Comparison of ENCODE assay signal across 13 cellular contexts in genomic region chrX:1466232-1466661, GRCh38. TPM values are rescaled to one million over a fixed set of nuclear protein-coding genes. Genes with fewer than 3 reads are reported as not detected.
DNase-seq lines count a peak whose midpoint lies in the region; ATAC-seq and TF ChIP-seq lines count a peak whose summit lies in the region.
"Had no signal": no experiment of that assay in that cellular context is flagged by ENCODE, and none has a peak within 500 bp of the region (broad histone marks: within the 10 kb centered on the region; RNA-seq: fewer than 3 reads in every experiment).

No MANE protein-coding gene starts in this region.

- H3K4me3 ChIP-seq in spleen, result no peak overlapping the region
- H3K4me3 ChIP-seq: adrenal gland, psoas muscle had no signal

- H3K4me3 Mint-ChIP-seq in T-helper 17 cell, result peak overlapping the region; percentile 87
- peak overlapping the region; percentile 91 to 95 for H3K4me3 Mint-ChIP-seq in effector memory CD8-positive, alpha-beta T cell

- DNase-seq in activated CD4-positive, CD25-positive, alpha-beta regulatory T cell treated with anti-CD3 and anti-CD28 coated beads, Interleukin-2, amount 50 U/mL, for 72 hours, result peak; percentile 31
- no peak for DNase-seq in T-helper 17 cell
- peak in 1 of 3 experiments; percentile 10 for DNase-seq in effector memory CD8-positive, alpha-beta T cell
- DNase-seq in spleen, result peak; percentile 84
- DNase-seq in epidermal melanocyte (ENCODE audit: insufficient read length, low spot score), result no peak
- DNase-seq in NCI-H146 (lab: John Stamatoyannopoulos, UW), result no peak
- DNase-seq in glomerular visceral epithelial cell (ENCODE audit: extremely low spot score), result no peak
- DNase-seq: DMS153, NCI-H226, psoas muscle, testis had no signal

- no peak overlapping the region for H3K27ac Mint-ChIP-seq in T-helper 17 cell
- peak overlapping the region; percentile 96 to 99 for H3K27ac Mint-ChIP-seq in effector memory CD8-positive, alpha-beta T cell

- TF ChIP-seq POLR2A in spleen (IDR thresholded peaks at IDR 0.05), result no peak

- no peaks in the 10 kb centered on the region for H3K27me3 ChIP-seq in spleen (replicated peaks in 1 of 7)
- H3K27me3 ChIP-seq: testis had no signal

- H3K9me3 Mint-ChIP-seq in effector memory CD8-positive, alpha-beta T cell, result no peaks in the 10 kb centered on the region

- 70 to 89% (median 77%) methylated on average over 31 to 36 of the region's 36 CpGs for WGBS in spleen, 5 donors

- H3K4me1 Mint-ChIP-seq in T-helper 17 cell, result peaks cover 61% of the 10 kb centered on the region
- peaks cover 65 to 86% of the 10 kb centered on the region in 2 donors for H3K4me1 Mint-ChIP-seq in effector memory CD8-positive, alpha-beta T cell (ENCODE audit: low read depth in 2 of 2)

- H3K27ac ChIP-seq in spleen, result peak overlapping the region in 6 of 8 donors; percentile 68 to 90 (median 79)
- H3K27ac ChIP-seq: adrenal gland, psoas muscle, testis had no signal

- H3K27me3 Mint-ChIP-seq in T-helper 17 cell, result no peaks in the 10 kb centered on the region
- H3K27me3 Mint-ChIP-seq in effector memory CD8-positive, alpha-beta T cell, result no peaks in the 10 kb centered on the region

- ATAC-seq in activated CD4-positive, CD25-positive, alpha-beta regulatory T cell treated with anti-CD3 and anti-CD28 coated beads, Interleukin-2, amount 50 U/mL, for 24 hours, result no peak
- ATAC-seq in T-helper 17 cell, result no peak
- ATAC-seq in effector memory CD8-positive, alpha-beta T cell (replicated peaks), result no peak
- ATAC-seq: psoas muscle had no signal

- H3K36me3 ChIP-seq in spleen, result peaks cover 0 to 35% (median 14%) of the 10 kb centered on the region in 6 donors
- H3K36me3 ChIP-seq: adrenal gland had no signal

- peaks cover 5% of the 10 kb centered on the region for H3K36me3 Mint-ChIP-seq in T-helper 17 cell (ENCODE audit: low read depth)
- peaks cover 85% of the 10 kb centered on the region for H3K36me3 Mint-ChIP-seq in effector memory CD8-positive, alpha-beta T cell (ENCODE audit: insufficient read depth)

- intact Hi-C loops in spleen (cut with DNase I; ENCODE audit: low total_unique reads), result loop anchor here (10.0 kb wide), 1 partner anchor 69 kb away; the partner anchor contains the start of gene P2RY8

- H3K4me1 ChIP-seq in spleen, result peaks cover 28 to 86% (median 83%) of the 10 kb centered on the region in 6 donors
- H3K4me1 ChIP-seq: adrenal gland, psoas muscle, testis had no signal

- TF ChIP-seq CTCF in spleen (IDR thresholded peaks at IDR 0.05 in 8 of 11, conservative IDR thresholded peaks at IDR 0.05 in 3 of 11), result no peak

- H3K9me3 ChIP-seq in T-helper 17 cell (ENCODE audit: control insufficient read depth, low read length, poor library complexity, severe bottlenecking), result no peaks in the 10 kb centered on the region
- H3K9me3 ChIP-seq in spleen, result no peaks in the 10 kb centered on the region
- H3K9me3 ChIP-seq: adrenal gland, psoas muscle, testis had no signal

RNA-seq across cellular contexts. Expression of gene ASMTL, which starts 13.5 kb away (rescaled TPM):
- 10 to 100 TPM; 33.8 to 34.6 TPM for total RNA-seq in T-helper 17 cell
- total RNA-seq in spleen, result 10 to 100 TPM; 21.3 to 35.5 (median 27.9) TPM
- 10 to 100 TPM; 25.0 to 28.8 (median 26.6) TPM for polyA plus RNA-seq in spleen

Comparison
In these comparisons a context has a peak if more than half of its experiments do, and no peak if none do; other contexts are left out.
1. DNase-seq: peak in activated CD4-positive, CD25-positive, alpha-beta regulatory T cell treated with anti-CD3 and anti-CD28 coated beads, Interleukin-2, amount 50 U/mL, for 72 hours (single experiment) and spleen (single experiment); none in T-helper 17 cell (0 of 3), epidermal melanocyte (single experiment), NCI-H146 (single experiment) and glomerular visceral epithelial cell (single experiment).